In the genomic region with DNA sequence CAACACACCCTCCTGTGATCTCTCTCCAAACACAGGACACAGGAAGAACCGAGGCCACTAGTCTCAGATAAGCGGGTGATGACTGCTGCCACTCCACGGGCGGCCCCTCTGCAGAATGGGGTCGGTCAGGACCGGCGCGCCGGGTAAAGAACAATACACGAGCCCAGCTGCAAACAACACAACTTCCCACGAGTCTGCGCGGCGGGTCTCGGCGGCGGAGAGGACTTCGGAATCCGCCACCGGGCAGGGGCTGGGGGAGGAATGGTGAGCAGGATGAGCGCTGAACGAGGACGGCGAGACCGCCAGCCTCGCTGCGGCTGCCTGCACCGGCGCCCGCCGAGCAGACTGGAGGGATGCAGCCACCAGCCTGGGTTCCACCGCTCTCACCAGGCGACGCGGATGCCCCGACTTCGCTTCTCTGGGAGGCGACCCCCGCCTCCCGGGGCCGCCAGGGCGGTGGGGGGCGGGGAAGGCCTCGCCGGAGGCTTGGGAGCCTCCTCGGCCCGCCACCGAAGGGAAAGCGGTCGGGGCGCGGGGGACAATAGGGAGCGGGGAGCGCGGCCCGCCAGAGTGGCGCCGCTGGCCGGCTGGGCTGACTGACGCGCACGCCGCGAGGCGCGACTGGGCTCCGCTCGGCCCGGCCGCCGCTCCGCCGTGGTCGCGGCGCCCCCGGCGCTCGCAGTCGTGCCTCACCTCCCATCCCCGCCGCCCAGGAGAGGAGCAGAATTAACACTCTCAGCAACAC, we compare ENCODE assay signal across 8 cellular contexts. TPM values are rescaled to one million over a fixed set of nuclear protein-coding genes. Genes with fewer than 3 reads are reported as not detected.
DNase-seq lines count a peak whose midpoint lies in the region; ATAC-seq lines count a peak whose summit lies in the region.

No MANE protein-coding gene starts in this region.

- peaks cover 28 to 57% (median 41%) of the 10 kb centered on the region in 4 donors for H3K4me1 Mint-ChIP-seq in CD4-positive, alpha-beta memory T cell
- peaks cover 30% of the 10 kb centered on the region for H3K4me1 Mint-ChIP-seq in activated naive CD8-positive, alpha-beta T cell treated with anti-CD3 and anti-CD28 coated beads, Interleukin-2, amount 10 ng/mL, durations not matched to agents 7 days and 5 days

- H3K27me3 Mint-ChIP-seq in CD4-positive, alpha-beta memory T cell, result no peaks in the 10 kb centered on the region
- H3K27me3 Mint-ChIP-seq in activated naive CD8-positive, alpha-beta T cell treated with anti-CD3 and anti-CD28 coated beads, Interleukin-2, amount 10 ng/mL, durations not matched to agents 7 days and 5 days, result no peaks in the 10 kb centered on the region

- ATAC-seq in GM19438 (IDR thresholded peaks at IDR 0.05; ENCODE audit: low read depth, unreplicated experiment) (peak; percentile 34), HG03469 (IDR thresholded peaks at IDR 0.05; ENCODE audit: unreplicated experiment) (peak; percentile 20), left cardiac atrium (peak; percentile 50 to 55)
- peak; percentile 9 for ATAC-seq in activated naive CD8-positive, alpha-beta T cell treated with anti-CD3 and anti-CD28 coated beads, Interleukin-2, amount 10 ng/mL, durations not matched to agents 7 days and 5 days (ENCODE audit: low read depth)

- H3K9me3 ChIP-seq in CD4-positive, alpha-beta memory T cell (ENCODE audit: control insufficient read depth in 1 of 2, low read length in 2 of 2), result no peaks in the 10 kb centered on the region

- H3K9me3 Mint-ChIP-seq in CD4-positive, alpha-beta memory T cell, result peaks cover 0 to 2% (median 0%) of the 10 kb centered on the region in 8 donors
- H3K9me3 Mint-ChIP-seq in activated naive CD8-positive, alpha-beta T cell treated with anti-CD3 and anti-CD28 coated beads, Interleukin-2, amount 10 ng/mL, durations not matched to agents 7 days and 5 days, result no peaks in the 10 kb centered on the region

- no peaks in the 10 kb centered on the region for H3K36me3 ChIP-seq in CD4-positive, alpha-beta memory T cell (ENCODE audit: insufficient read depth, low read length)

- peak; percentile 32 to 55 (median 37) for DNase-seq in CD4-positive, alpha-beta memory T cell
- DNase-seq in SK-N-DZ (ENCODE audit: low spot score), result peak; percentile 35
- peak; percentile 71 for DNase-seq in activated naive CD8-positive, alpha-beta T cell treated with anti-CD3 and anti-CD28 coated beads, Interleukin-2, amount 10 ng/mL, durations not matched to agents 7 days and 5 days
- DNase-seq in left cardiac atrium, result peak; percentile 68
- DNase-seq in posterior vena cava (ENCODE audit: low spot score), result peak; percentile 87
- DNase-seq in foreskin melanocyte, result no peak

- H3K4me3 ChIP-seq in CD4-positive, alpha-beta memory T cell (ENCODE audit: low read length in 2 of 2), result peak overlapping the region; percentile 63 to 96

- H3K27ac ChIP-seq in CD4-positive, alpha-beta memory T cell (ENCODE audit: low read depth, low read length), result peak overlapping the region; percentile 79

- H3K36me3 Mint-ChIP-seq in CD4-positive, alpha-beta memory T cell, result peaks cover 0 to 15% of the 10 kb centered on the region in 2 donors
- peaks cover 17% of the 10 kb centered on the region for H3K36me3 Mint-ChIP-seq in activated naive CD8-positive, alpha-beta T cell treated with anti-CD3 and anti-CD28 coated beads, Interleukin-2, amount 10 ng/mL, durations not matched to agents 7 days and 5 days

- H3K4me1 ChIP-seq in CD4-positive, alpha-beta memory T cell (ENCODE audit: insufficient read depth, low read length), result peaks cover 46% of the 10 kb centered on the region

- H3K4me3 Mint-ChIP-seq in CD4-positive, alpha-beta memory T cell, result peak overlapping the region; percentile 96 to 99 (median 97)
- peak overlapping the region; percentile 98 for H3K4me3 Mint-ChIP-seq in activated naive CD8-positive, alpha-beta T cell treated with anti-CD3 and anti-CD28 coated beads, Interleukin-2, amount 10 ng/mL, durations not matched to agents 7 days and 5 days

- H3K27me3 ChIP-seq in CD4-positive, alpha-beta memory T cell (ENCODE audit: insufficient read depth, low read length), result no peaks in the 10 kb centered on the region

- CTCF ChIA-PET in CD4-positive, alpha-beta memory T cell (lab: Charles Lee; ENCODE audit: partially characterized antibody), result interaction anchor here (1.5 to 5.5 kb wide), 2 partner anchors 11 to 22 kb away, joined by 6 to 56 read pairs; a partner anchor contains a TSS

- peak overlapping the region; percentile 94 to 96 (median 95) for H3K27ac Mint-ChIP-seq in CD4-positive, alpha-beta memory T cell
- H3K27ac Mint-ChIP-seq in activated naive CD8-positive, alpha-beta T cell treated with anti-CD3 and anti-CD28 coated beads, Interleukin-2, amount 10 ng/mL, durations not matched to agents 7 days and 5 days, result peak overlapping the region; percentile 97

- intact Hi-C loops in CD4-positive, alpha-beta memory T cell (cut with micrococcal nuclease), result loop anchor here (1.0 to 5.0 kb wide), 4 partner anchors 122 to 940 kb away; a partner anchor contains a TSS
- intact Hi-C loops in left cardiac atrium (cut with DNase I) (loop anchor here in 1 of 2 donors (2.0 kb wide), 1 partner anchor 22 kb away; a partner anchor contains a TSS), posterior vena cava (cut with DNase I) (no loop called here)

- POLR2A ChIA-PET in CD4-positive, alpha-beta memory T cell (lab: Charles Lee; ENCODE audit: partially characterized antibody), result interaction anchor here (0.8 to 4.6 kb wide), 10 partner anchors 8 to 121 kb away, joined by 3 to 119 read pairs (median 4); a partner anchor contains a TSS
- POLR2A ChIA-PET in activated naive CD8-positive, alpha-beta T cell treated with anti-CD3 and anti-CD28 coated beads, Interleukin-2, amount 10 ng/mL, durations not matched to agents 7 days and 5 days (lab: Charles Lee), result interaction anchor here (0.6 to 4.4 kb wide), 14 partner anchors 22 to 479 kb away, joined by 3 to 47 read pairs (median 4); a partner anchor contains a TSS

RNA-seq across cellular contexts. Expression of a gene that starts 0.5 kb away (rescaled TPM):
- total RNA-seq in CD4-positive, alpha-beta memory T cell, result 100 to 1,000 TPM; 135 TPM
- 100 to 1,000 TPM; 129 to 258 TPM for polyA plus RNA-seq in CD4-positive, alpha-beta memory T cell
- 33.8 and 39.6 TPM in 2 replicates for polyA plus RNA-seq in SK-N-DZ (2014; cell fraction: cytosol; rRNA removed)
- 23.2 and 31.3 TPM in 2 replicates for polyA plus RNA-seq in SK-N-DZ (2014; cell fraction: nucleus; rRNA removed)
- total RNA-seq in activated naive CD8-positive, alpha-beta T cell treated with anti-CD3 and anti-CD28 coated beads, Interleukin-2, amount 10 ng/mL, durations not matched to agents 7 days and 5 days, result 100 to 1,000 TPM; 173 to 175 TPM
- total RNA-seq in left cardiac atrium (10 to 100 TPM; 79.8 to 84.8 TPM), posterior vena cava (10 to 100 TPM; 80.3 to 86.8 TPM)

RNA-seq across cellular contexts. Expression of a gene that starts 22.1 kb away (rescaled TPM):
- 10 to 100 TPM; 15.4 to 17.3 TPM for total RNA-seq in CD4-positive, alpha-beta memory T cell
- 10 to 100 TPM; 16.1 to 20.5 TPM for polyA plus RNA-seq in CD4-positive, alpha-beta memory T cell
- 8.0 and 9.0 TPM in 2 replicates for polyA plus RNA-seq in SK-N-DZ (2014; cell fraction: cytosol; rRNA removed)
- polyA plus RNA-seq in SK-N-DZ (2014; cell fraction: nucleus; rRNA removed), result 3.5 and 5.3 TPM in 2 replicates
- total RNA-seq in activated naive CD8-positive, alpha-beta T cell treated with anti-CD3 and anti-CD28 coated beads, Interleukin-2, amount 10 ng/mL, durations not matched to agents 7 days and 5 days, result 10 to 100 TPM; 19.0 to 20.2 TPM
- total RNA-seq in left cardiac atrium, result 10 to 100 TPM; 28.7 to 35.5 TPM
- 10 to 100 TPM; 23.3 to 41.3 TPM for total RNA-seq in posterior vena cava
